In the genomic region with DNA sequence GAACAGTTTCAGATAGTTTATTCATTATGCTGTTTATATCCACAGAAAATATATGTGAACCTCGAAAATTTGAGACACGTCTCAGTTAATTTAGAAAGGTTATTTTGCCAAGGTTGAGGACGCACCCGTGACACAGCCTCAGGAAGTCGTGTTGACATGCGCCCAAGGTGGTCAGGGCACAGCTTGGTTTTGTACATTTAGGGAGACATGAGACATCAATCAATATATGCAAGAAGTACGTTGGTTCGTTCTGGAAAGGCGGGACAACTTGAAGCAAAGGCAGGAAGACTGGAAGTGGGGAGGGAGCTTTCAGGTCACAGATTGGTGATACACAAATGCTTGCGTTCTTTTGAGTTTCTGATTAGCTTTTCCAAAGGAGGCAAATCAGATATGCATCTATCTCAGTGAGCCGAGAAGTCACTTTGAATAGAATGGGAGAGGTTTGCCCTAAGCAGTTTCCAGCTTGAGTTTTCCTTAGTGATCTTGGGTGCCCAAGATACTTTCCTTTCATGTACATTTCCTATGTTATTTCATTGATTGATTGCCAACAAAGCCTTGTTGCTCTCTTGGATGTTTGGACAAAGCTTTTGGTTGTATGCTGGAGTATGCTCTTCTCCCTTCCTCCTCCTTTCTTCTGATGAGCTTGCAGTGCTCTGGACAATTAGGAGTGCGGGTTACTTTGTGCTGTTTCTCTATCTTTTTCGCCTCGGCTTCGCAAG, we compare ENCODE assay signal across 1 cellular context.
TF ChIP-seq lines count a peak whose summit lies in the region.

No MANE protein-coding gene starts in this region.

TF ChIP-seq in HEK293, 187 proteins besides CTCF, POLR2A, EP300 and RAD21 (continued from another document and continues in another):
- TF ChIP-seq ZSCAN23 (tag by site-specific recombination; IDR thresholded peaks at IDR 0.05) (no peak), ZNF658 (tag by site-specific recombination; IDR thresholded peaks at IDR 0.05) (no peak), ZNF274 (IDR thresholded peaks at IDR 0.05; ENCODE audit: low read length) (no peak), ZNF274 (tag by site-specific recombination; IDR thresholded peaks at IDR 0.05; ENCODE audit: borderline replicate concordance) (no peak), ZNF560 (tag by site-specific recombination; IDR thresholded peaks at IDR 0.05; ENCODE audit: borderline replicate concordance) (no peak), ZBTB21 (tag by site-specific recombination; IDR thresholded peaks at IDR 0.05) (no peak), ZNF544 (tag by site-specific recombination; IDR thresholded peaks at IDR 0.05) (no peak), ZFP37 (tag by site-specific recombination; IDR thresholded peaks at IDR 0.05) (no peak), RBAK (tag by site-specific recombination; IDR thresholded peaks at IDR 0.05) (no peak), ZNF707 (tag by site-specific recombination; IDR thresholded peaks at IDR 0.05) (no peak), ZNF76 (tag by site-specific recombination; IDR thresholded peaks at IDR 0.05; ENCODE audit: borderline replicate concordance, low read depth) (no peak), ZNF48 (tag by site-specific recombination; IDR thresholded peaks at IDR 0.05) (no peak), ZNF302 (tag by site-specific recombination; IDR thresholded peaks at IDR 0.05; ENCODE audit: low read depth) (no peak), ZNF214 (tag by site-specific recombination; IDR thresholded peaks at IDR 0.05; ENCODE audit: borderline replicate concordance) (no peak), REPIN1 (tag by site-specific recombination; IDR thresholded peaks at IDR 0.05; ENCODE audit: low read depth) (no peak), ZNF701 (tag by site-specific recombination; IDR thresholded peaks at IDR 0.05) (no peak), ZNF37A (tag by site-specific recombination; IDR thresholded peaks at IDR 0.05) (no peak), ZIC2 (tag by site-specific recombination; IDR thresholded peaks at IDR 0.05) (0 out of 2 replicates have a peak, but pooled peaks have one; percentile 10), ZNF16 (tag by site-specific recombination; IDR thresholded peaks at IDR 0.05; ENCODE audit: low read depth) (no peak), ZNF473 (tag by site-specific recombination; IDR thresholded peaks at IDR 0.05) (no peak), ZXDB (tag by site-specific recombination; IDR thresholded peaks at IDR 0.05) (no peak), ZNF350 (tag by site-specific recombination; IDR thresholded peaks at IDR 0.05) (no peak), ZNF335 (tag by site-specific recombination; conservative IDR thresholded peaks at IDR 0.05) (no peak), ZNF670 (tag by site-specific recombination; IDR thresholded peaks at IDR 0.05; ENCODE audit: low read depth) (no peak), ZSCAN16 (tag by site-specific recombination; IDR thresholded peaks at IDR 0.05) (no peak), HOXA7 (CRISPR knock-in tag; IDR thresholded peaks at IDR 0.05; ENCODE audit: borderline replicate concordance) (no peak), ZNF629 (tag by site-specific recombination; IDR thresholded peaks at IDR 0.05) (peak; percentile 16; the same call in 1 of the 2 replicates), ZNF626 (tag by site-specific recombination; IDR thresholded peaks at IDR 0.05) (no peak), ZNF785 (tag by site-specific recombination; IDR thresholded peaks at IDR 0.05) (no peak), OSR2 (tag by site-specific recombination; IDR thresholded peaks at IDR 0.05) (no peak), ZNF510 (tag by site-specific recombination; IDR thresholded peaks at IDR 0.05; ENCODE audit: insufficient replicate concordance) (no peak), ZNF529 (tag by site-specific recombination; IDR thresholded peaks at IDR 0.05; ENCODE audit: insufficient replicate concordance) (no peak), YY2 (tag by site-specific recombination; IDR thresholded peaks at IDR 0.05) (no peak), SP3 (tag by site-specific recombination; IDR thresholded peaks at IDR 0.05) (no peak; the same call in 1 of the 2 replicates), ZNF23 (tag by site-specific recombination; IDR thresholded peaks at IDR 0.05; ENCODE audit: borderline replicate concordance) (no peak), BCL11B (tag by site-specific recombination; IDR thresholded peaks at IDR 0.05; ENCODE audit: low read depth) (no peak), ZNF19 (tag by site-specific recombination; IDR thresholded peaks at IDR 0.05; ENCODE audit: low read depth) (no peak), MZF1 (tag by site-specific recombination; IDR thresholded peaks at IDR 0.05; ENCODE audit: borderline replicate concordance) (no peak), ZNF138 (tag by site-specific recombination; IDR thresholded peaks at IDR 0.05; ENCODE audit: borderline replicate concordance) (no peak), ZNF416 (tag by site-specific recombination; IDR thresholded peaks at IDR 0.05) (no peak), ZFP41 (tag by site-specific recombination; IDR thresholded peaks at IDR 0.05; ENCODE audit: borderline replicate concordance) (no peak), ZNF660 (tag by site-specific recombination; IDR thresholded peaks at IDR 0.05) (peak; percentile 63; the same call in 1 of the 2 replicates), GLI4 (tag by site-specific recombination; IDR thresholded peaks at IDR 0.05) (no peak), KLF7 (tag by site-specific recombination; IDR thresholded peaks at IDR 0.05; ENCODE audit: borderline replicate concordance) (no peak), TRIM28 (IDR thresholded peaks at IDR 0.05; ENCODE audit: borderline replicate concordance, low read length) (no peak; the same call in 1 of the 2 replicates), ZNF600 (tag by site-specific recombination; IDR thresholded peaks at IDR 0.05) (0 out of 2 replicates have a peak, but pooled peaks have one; percentile 54), HOXC10 (CRISPR knock-in tag; IDR thresholded peaks at IDR 0.05) (peak; percentile 85; the same call in 1 of the 2 replicates)
- TF ChIP-seq, protein P1, sequence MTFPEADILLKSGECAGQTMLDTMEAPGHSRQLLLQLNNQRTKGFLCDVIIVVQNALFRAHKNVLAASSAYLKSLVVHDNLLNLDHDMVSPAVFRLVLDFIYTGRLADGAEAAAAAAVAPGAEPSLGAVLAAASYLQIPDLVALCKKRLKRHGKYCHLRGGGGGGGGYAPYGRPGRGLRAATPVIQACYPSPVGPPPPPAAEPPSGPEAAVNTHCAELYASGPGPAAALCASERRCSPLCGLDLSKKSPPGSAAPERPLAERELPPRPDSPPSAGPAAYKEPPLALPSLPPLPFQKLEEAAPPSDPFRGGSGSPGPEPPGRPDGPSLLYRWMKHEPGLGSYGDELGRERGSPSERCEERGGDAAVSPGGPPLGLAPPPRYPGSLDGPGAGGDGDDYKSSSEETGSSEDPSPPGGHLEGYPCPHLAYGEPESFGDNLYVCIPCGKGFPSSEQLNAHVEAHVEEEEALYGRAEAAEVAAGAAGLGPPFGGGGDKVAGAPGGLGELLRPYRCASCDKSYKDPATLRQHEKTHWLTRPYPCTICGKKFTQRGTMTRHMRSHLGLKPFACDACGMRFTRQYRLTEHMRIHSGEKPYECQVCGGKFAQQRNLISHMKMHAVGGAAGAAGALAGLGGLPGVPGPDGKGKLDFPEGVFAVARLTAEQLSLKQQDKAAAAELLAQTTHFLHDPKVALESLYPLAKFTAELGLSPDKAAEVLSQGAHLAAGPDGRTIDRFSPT (tag by site-specific recombination; IDR thresholded peaks at IDR 0.05) = no peak
- TF ChIP-seq, protein P2, sequence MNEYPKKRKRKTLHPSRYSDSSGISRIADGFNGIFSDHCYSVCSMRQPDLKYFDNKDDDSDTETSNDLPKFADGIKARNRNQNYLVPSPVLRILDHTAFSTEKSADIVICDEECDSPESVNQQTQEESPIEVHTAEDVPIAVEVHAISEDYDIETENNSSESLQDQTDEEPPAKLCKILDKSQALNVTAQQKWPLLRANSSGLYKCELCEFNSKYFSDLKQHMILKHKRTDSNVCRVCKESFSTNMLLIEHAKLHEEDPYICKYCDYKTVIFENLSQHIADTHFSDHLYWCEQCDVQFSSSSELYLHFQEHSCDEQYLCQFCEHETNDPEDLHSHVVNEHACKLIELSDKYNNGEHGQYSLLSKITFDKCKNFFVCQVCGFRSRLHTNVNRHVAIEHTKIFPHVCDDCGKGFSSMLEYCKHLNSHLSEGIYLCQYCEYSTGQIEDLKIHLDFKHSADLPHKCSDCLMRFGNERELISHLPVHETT (tag by site-specific recombination; IDR thresholded peaks at IDR 0.05) = no peak
- TF ChIP-seq, protein P3, sequence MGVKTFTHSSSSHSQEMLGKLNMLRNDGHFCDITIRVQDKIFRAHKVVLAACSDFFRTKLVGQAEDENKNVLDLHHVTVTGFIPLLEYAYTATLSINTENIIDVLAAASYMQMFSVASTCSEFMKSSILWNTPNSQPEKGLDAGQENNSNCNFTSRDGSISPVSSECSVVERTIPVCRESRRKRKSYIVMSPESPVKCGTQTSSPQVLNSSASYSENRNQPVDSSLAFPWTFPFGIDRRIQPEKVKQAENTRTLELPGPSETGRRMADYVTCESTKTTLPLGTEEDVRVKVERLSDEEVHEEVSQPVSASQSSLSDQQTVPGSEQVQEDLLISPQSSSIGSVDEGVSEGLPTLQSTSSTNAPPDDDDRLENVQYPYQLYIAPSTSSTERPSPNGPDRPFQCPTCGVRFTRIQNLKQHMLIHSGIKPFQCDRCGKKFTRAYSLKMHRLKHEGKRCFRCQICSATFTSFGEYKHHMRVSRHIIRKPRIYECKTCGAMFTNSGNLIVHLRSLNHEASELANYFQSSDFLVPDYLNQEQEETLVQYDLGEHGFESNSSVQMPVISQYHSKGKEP (tag by site-specific recombination; IDR thresholded peaks at IDR 0.05) = no peak
- TF ChIP-seq, protein P4, sequence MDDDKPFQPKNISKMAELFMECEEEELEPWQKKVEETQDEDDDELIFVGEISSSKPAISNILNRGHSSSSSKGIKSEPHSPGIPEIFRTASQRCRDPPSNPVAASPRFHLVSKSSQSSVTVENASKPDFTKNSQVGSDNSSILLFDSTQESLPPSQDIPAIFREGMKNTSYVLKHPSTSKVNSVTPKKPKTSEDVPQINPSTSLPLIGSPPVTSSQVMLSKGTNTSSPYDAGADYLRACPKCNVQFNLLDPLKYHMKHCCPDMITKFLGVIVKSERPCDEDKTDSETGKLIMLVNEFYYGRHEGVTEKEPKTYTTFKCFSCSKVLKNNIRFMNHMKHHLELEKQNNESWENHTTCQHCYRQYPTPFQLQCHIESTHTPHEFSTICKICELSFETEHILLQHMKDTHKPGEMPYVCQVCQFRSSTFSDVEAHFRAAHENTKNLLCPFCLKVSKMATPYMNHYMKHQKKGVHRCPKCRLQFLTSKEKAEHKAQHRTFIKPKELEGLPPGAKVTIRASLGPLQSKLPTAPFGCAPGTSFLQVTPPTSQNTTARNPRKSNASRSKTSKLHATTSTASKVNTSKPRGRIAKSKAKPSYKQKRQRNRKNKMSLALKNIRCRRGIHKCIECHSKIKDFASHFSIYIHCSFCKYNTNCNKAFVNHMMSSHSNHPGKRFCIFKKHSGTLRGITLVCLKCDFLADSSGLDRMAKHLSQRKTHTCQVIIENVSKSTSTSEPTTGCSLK (tag by site-specific recombination; IDR thresholded peaks at IDR 0.05) = no peak
- TF ChIP-seq, protein P5, sequence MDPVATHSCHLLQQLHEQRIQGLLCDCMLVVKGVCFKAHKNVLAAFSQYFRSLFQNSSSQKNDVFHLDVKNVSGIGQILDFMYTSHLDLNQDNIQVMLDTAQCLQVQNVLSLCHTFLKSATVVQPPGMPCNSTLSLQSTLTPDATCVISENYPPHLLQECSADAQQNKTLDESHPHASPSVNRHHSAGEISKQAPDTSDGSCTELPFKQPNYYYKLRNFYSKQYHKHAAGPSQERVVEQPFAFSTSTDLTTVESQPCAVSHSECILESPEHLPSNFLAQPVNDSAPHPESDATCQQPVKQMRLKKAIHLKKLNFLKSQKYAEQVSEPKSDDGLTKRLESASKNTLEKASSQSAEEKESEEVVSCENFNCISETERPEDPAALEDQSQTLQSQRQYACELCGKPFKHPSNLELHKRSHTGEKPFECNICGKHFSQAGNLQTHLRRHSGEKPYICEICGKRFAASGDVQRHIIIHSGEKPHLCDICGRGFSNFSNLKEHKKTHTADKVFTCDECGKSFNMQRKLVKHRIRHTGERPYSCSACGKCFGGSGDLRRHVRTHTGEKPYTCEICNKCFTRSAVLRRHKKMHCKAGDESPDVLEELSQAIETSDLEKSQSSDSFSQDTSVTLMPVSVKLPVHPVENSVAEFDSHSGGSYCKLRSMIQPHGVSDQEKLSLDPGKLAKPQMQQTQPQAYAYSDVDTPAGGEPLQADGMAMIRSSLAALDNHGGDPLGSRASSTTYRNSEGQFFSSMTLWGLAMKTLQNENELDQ (tag by site-specific recombination; IDR thresholded peaks at IDR 0.05; ENCODE audit: low read depth) = no peak
- TF ChIP-seq, protein P6, sequence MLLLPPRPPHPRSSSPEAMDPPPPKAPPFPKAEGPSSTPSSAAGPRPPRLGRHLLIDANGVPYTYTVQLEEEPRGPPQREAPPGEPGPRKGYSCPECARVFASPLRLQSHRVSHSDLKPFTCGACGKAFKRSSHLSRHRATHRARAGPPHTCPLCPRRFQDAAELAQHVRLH (tag by site-specific recombination; IDR thresholded peaks at IDR 0.05) = no peak
- TF ChIP-seq, protein P7, sequence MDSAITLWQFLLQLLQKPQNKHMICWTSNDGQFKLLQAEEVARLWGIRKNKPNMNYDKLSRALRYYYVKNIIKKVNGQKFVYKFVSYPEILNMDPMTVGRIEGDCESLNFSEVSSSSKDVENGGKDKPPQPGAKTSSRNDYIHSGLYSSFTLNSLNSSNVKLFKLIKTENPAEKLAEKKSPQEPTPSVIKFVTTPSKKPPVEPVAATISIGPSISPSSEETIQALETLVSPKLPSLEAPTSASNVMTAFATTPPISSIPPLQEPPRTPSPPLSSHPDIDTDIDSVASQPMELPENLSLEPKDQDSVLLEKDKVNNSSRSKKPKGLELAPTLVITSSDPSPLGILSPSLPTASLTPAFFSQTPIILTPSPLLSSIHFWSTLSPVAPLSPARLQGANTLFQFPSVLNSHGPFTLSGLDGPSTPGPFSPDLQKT (IDR thresholded peaks at IDR 0.05; ENCODE audit: borderline replicate concordance, low read depth, low read length) = no peak
- TF ChIP-seq, protein P8, sequence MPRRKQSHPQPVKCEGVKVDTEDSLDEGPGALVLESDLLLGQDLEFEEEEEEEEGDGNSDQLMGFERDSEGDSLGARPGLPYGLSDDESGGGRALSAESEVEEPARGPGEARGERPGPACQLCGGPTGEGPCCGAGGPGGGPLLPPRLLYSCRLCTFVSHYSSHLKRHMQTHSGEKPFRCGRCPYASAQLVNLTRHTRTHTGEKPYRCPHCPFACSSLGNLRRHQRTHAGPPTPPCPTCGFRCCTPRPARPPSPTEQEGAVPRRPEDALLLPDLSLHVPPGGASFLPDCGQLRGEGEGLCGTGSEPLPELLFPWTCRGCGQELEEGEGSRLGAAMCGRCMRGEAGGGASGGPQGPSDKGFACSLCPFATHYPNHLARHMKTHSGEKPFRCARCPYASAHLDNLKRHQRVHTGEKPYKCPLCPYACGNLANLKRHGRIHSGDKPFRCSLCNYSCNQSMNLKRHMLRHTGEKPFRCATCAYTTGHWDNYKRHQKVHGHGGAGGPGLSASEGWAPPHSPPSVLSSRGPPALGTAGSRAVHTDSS (tag by site-specific recombination; IDR thresholded peaks at IDR 0.05) = no peak
